In the genomic region with DNA sequence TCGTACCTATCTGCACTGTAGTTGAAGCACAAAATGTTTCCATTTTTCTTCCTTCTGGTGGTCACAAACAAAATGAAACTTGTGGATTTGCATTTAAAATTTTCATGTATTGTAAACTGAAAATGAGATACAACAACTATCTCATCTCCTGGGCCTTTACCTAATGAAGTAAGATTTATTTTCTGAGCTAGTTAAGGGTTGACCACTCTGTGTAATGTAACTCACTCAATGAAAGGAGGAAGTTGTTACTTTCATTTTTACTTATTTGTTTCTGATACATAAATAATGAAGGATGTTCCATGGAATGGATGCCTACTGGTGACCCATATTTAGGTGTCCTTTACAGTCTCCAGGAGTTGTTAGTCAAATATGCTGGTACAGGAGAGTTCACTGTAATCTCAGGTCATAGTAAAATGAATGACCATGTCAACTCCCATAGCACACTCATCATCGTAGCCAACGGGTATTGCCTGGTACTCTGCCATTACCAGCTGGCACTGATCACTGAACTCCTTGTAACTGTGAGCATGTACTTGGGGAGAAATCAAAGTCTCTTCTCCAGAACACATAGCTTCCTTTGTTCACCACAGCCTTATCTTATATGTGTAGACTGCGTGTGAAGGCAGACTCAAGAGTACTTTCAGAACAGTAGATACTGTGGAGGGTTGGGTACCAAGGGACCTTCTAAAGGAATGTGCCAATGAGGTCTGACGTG, we compare ENCODE assay signal across 25 cellular contexts.
DNase-seq lines count a peak whose midpoint lies in the region; ATAC-seq and TF ChIP-seq lines count a peak whose summit lies in the region.
"Had no signal": no experiment of that assay in that cellular context is flagged by ENCODE, and none has a peak within 500 bp of the region (broad histone marks: within the 10 kb centered on the region; RNA-seq: fewer than 3 reads in every experiment).

No MANE protein-coding gene starts in this region.

- peak overlapping the region; percentile 70 for H3K4me3 Mint-ChIP-seq in glutamatergic neuron (ENCODE audit: unreplicated experiment)
- H3K4me3 Mint-ChIP-seq: activated CD4-positive, alpha-beta memory T cell treated with anti-CD3 and anti-CD28 coated beads for 36 hours; activated naive CD4-positive, alpha-beta T cell treated with anti-CD3 and anti-CD28 coated beads, Interleukin-2, amount 10 ng/mL, durations not matched to agents 7 days and 5 days; memory B cell; neural crest cell; T-cell had no signal

- DNase-seq in Right ventricle myocardium superior (no peak), left ventricle myocardium inferior (no peak), glutamatergic neuron (no peak), upper lobe of right lung (no peak), NCI-H1436 treated with DMSO at 0.1 percent for 48 hours (lab: John Stamatoyannopoulos, UW) (no peak), DMS 273 treated with DMSO at 0.1 percent for 48 hours (lab: John Stamatoyannopoulos, UW) (no peak), GM10266 (ENCODE audit: extremely low spot score) (no peak)
- DNase-seq: activated CD4-positive, alpha-beta memory T cell treated with anti-CD3 and anti-CD28 coated beads for 36 hours; activated CD8-positive, alpha-beta memory T cell treated with anti-CD3 and anti-CD28 coated beads, Interleukin-2, amount 50 U/mL, for 4 hours; activated naive CD4-positive, alpha-beta T cell treated with anti-CD3 and anti-CD28 coated beads, Interleukin-2, amount 10 ng/mL, durations not matched to agents 7 days and 5 days; effector CD4-positive, alpha-beta T cell; GDM1; NCI-H146; pancreas; PC-9; retina; stimulated activated CD4-positive, alpha-beta T cell treated with anti-CD3 and anti-CD28 coated beads, Interleukin-2, amount 100 ng/mL, for 24 hours; T-cell had no signal

- no peak overlapping the region for H3K4me3 ChIP-seq in left ventricle myocardium inferior
- no peak overlapping the region for H3K4me3 ChIP-seq in upper lobe of right lung
- H3K4me3 ChIP-seq: breast epithelium, K562, pancreas, PC-9, tibial nerve had no signal

- TF ChIP-seq CTCF in left ventricle myocardium inferior (IDR thresholded peaks at IDR 0.05; ENCODE audit: borderline replicate concordance) = no peak
- no peak for TF ChIP-seq CTCF in glutamatergic neuron (IDR thresholded peaks at IDR 0.05; ENCODE audit: partially characterized antibody, unreplicated experiment)
- no peak for TF ChIP-seq CTCF in upper lobe of right lung (IDR thresholded peaks at IDR 0.05)
- TF ChIP-seq CTCF in GM10266 (IDR thresholded peaks at IDR 0.05; ENCODE audit: control insufficient read depth, insufficient read depth, low read depth, missing control alignments) = no peak

- no peaks in the 10 kb centered on the region for H3K9me3 Mint-ChIP-seq in glutamatergic neuron (ENCODE audit: unreplicated experiment)
- H3K9me3 Mint-ChIP-seq: activated CD4-positive, alpha-beta memory T cell treated with anti-CD3 and anti-CD28 coated beads for 36 hours; neural crest cell had no signal

- H3K9me3 ChIP-seq in left ventricle myocardium inferior (replicated peaks) (no peaks in the 10 kb centered on the region), upper lobe of right lung (no peaks in the 10 kb centered on the region)
- H3K9me3 ChIP-seq: breast epithelium, pancreas, tibial nerve had no signal

- H3K36me3 Mint-ChIP-seq in glutamatergic neuron (ENCODE audit: unreplicated experiment) = no peaks in the 10 kb centered on the region
- H3K36me3 Mint-ChIP-seq: activated CD4-positive, alpha-beta memory T cell treated with anti-CD3 and anti-CD28 coated beads for 36 hours; activated naive CD4-positive, alpha-beta T cell treated with anti-CD3 and anti-CD28 coated beads, Interleukin-2, amount 10 ng/mL, durations not matched to agents 7 days and 5 days; memory B cell; T-cell had no signal

- peak overlapping the region; percentile 56 for H3K27ac Mint-ChIP-seq in glutamatergic neuron (ENCODE audit: unreplicated experiment)
- H3K27ac Mint-ChIP-seq: activated CD4-positive, alpha-beta memory T cell treated with anti-CD3 and anti-CD28 coated beads for 36 hours; activated naive CD4-positive, alpha-beta T cell treated with anti-CD3 and anti-CD28 coated beads, Interleukin-2, amount 10 ng/mL, durations not matched to agents 7 days and 5 days; memory B cell; T-cell had no signal

- no peaks in the 10 kb centered on the region for H3K27me3 Mint-ChIP-seq in glutamatergic neuron (ENCODE audit: unreplicated experiment)
- H3K27me3 Mint-ChIP-seq: activated CD4-positive, alpha-beta memory T cell treated with anti-CD3 and anti-CD28 coated beads for 36 hours; activated naive CD4-positive, alpha-beta T cell treated with anti-CD3 and anti-CD28 coated beads, Interleukin-2, amount 10 ng/mL, durations not matched to agents 7 days and 5 days; memory B cell; T-cell had no signal

- H3K4me1 ChIP-seq in left ventricle myocardium inferior (peaks cover 6% of the 10 kb centered on the region), upper lobe of right lung (no peaks in the 10 kb centered on the region)
- H3K4me1 ChIP-seq: breast epithelium, pancreas, tibial nerve had no signal

- no peaks in the 10 kb centered on the region for H3K36me3 ChIP-seq in left ventricle myocardium inferior
- no peaks in the 10 kb centered on the region for H3K36me3 ChIP-seq in upper lobe of right lung
- H3K36me3 ChIP-seq: breast epithelium, pancreas, tibial nerve had no signal

- ATAC-seq in Right ventricle myocardium superior (ENCODE audit: poor library complexity) (peak; percentile 96), HG02885 (IDR thresholded peaks at IDR 0.05; ENCODE audit: poor library complexity, unreplicated experiment) (peak; percentile 42), upper lobe of right lung (peak; percentile 66)
- ATAC-seq: K562, pancreas, T-cell had no signal

- no peaks in the 10 kb centered on the region for H3K27me3 ChIP-seq in left ventricle myocardium inferior (ENCODE audit: low read depth)
- no peaks in the 10 kb centered on the region for H3K27me3 ChIP-seq in upper lobe of right lung
- H3K27me3 ChIP-seq: breast epithelium, pancreas, tibial nerve had no signal

- intact Hi-C loops in Right ventricle myocardium superior (cut with DNase I) = no loop called here
- intact Hi-C loops in left ventricle myocardium inferior (cut with micrococcal nuclease) = no loop called here
- intact Hi-C loops in upper lobe of right lung (cut with DNase I) = no loop called here

- H3K27ac ChIP-seq in left ventricle myocardium inferior (replicated peaks) (no peak overlapping the region), upper lobe of right lung (no peak overlapping the region)
- H3K27ac ChIP-seq: breast epithelium, epithelial cell of prostate, pancreas, PC-9, tibial nerve had no signal

- H3K4me1 Mint-ChIP-seq in glutamatergic neuron (ENCODE audit: low read depth, unreplicated experiment) = peaks cover 25% of the 10 kb centered on the region
- H3K4me1 Mint-ChIP-seq: activated naive CD4-positive, alpha-beta T cell treated with anti-CD3 and anti-CD28 coated beads, Interleukin-2, amount 10 ng/mL, durations not matched to agents 7 days and 5 days; memory B cell; T-cell had no signal

Comparison
In these comparisons a context has a peak if more than half of its experiments do, and no peak if none do; other contexts are left out.
1. ATAC-seq: peak in every context shown above with its lines; median percentile 96 in Right ventricle myocardium superior; 66 in upper lobe of right lung; 42 in HG02885.